In the genomic region with DNA sequence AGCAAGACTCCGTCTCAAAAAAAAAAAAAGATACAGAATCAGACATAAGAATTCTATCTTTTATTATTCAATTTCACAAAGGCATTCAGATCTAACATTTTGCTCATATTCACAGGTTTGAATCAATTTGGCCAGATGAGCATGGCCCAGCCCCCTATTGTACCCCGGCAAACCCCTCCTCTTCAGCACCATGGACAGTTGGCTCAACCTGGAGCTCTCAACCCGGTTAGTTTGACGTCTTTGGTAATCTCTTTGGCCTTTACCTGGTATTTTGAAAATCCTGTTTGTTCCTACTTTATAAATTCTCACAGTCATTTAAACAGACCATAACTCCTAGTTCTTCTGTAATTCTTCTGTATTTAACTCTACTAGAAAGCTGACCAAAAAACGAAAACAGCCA, we compare ENCODE assay signal across 17 cellular contexts. TPM values are rescaled to one million over a fixed set of nuclear protein-coding genes. Genes with fewer than 3 reads are reported as not detected.
A peak's percentile ranks its signal among the peaks of the same experiment; 100 is the strongest.
DNase-seq lines count a peak whose midpoint lies in the region; ATAC-seq and TF ChIP-seq lines count a peak whose summit lies in the region.
"Had no signal": no experiment of that assay in that cellular context is flagged by ENCODE, and none has a peak within 500 bp of the region (broad histone marks: within the 10 kb centered on the region; RNA-seq: fewer than 3 reads in every experiment).

No MANE protein-coding gene starts in this region.

- no peak for ATAC-seq in natural killer cell
- ATAC-seq in natural killer cell treated with Interleukin-12 subunit alpha and Interleukin-12 subunit beta and Interleukin-15 and Interleukin-18, amount 100 ng/mL, for 72 hours: no peak
- ATAC-seq in T-helper 17 cell: no peak

- no peaks in the 10 kb centered on the region for H3K9me3 ChIP-seq in T-helper 17 cell (ENCODE audit: control insufficient read depth, low read length, poor library complexity, severe bottlenecking)

- DNase-seq in natural killer cell (no peak), T-helper 17 cell (no peak), iPS-NIHi7 (ENCODE audit: extremely low spot score) (peak; percentile 37), C1 segment of cervical spinal cord (lab: John Stamatoyannopoulos, UW) (no peak), HUDEP-2 (lab: John Stamatoyannopoulos, UW; ENCODE audit: unreplicated experiment in 76 of 76) (no peak), NCI-H146 (lab: John Stamatoyannopoulos, UW) (no peak)
- DNase-seq in natural killer cell treated with Interleukin-12 subunit alpha and Interleukin-12 subunit beta and Interleukin-15 and Interleukin-18, amount 100 ng/mL, for 72 hours (ENCODE audit: low spot score): no peak
- DNase-seq: ACHN, AML-193, DMS79 treated with DMSO at 0.1 percent for 48 hours, NCI-H1417, NCI-H1930, NCI-H226, NCI-H524, NCI-H82, RPMI8226, SHP77 treated with DMSO at 0.1 percent for 48 hours had no signal

- peak overlapping the region; percentile 10 to 27 for H3K27ac Mint-ChIP-seq in natural killer cell
- no peak overlapping the region for H3K27ac Mint-ChIP-seq in natural killer cell treated with Interleukin-12 subunit alpha and Interleukin-12 subunit beta and Interleukin-15 and Interleukin-18, amount 100 ng/mL, for 72 hours
- H3K27ac Mint-ChIP-seq in T-helper 17 cell: peak overlapping the region; percentile 53

- no peaks in the 10 kb centered on the region for H3K9me3 Mint-ChIP-seq in natural killer cell
- H3K9me3 Mint-ChIP-seq in natural killer cell treated with Interleukin-12 subunit alpha and Interleukin-12 subunit beta and Interleukin-15 and Interleukin-18, amount 100 ng/mL, for 72 hours: no peaks in the 10 kb centered on the region

- intact Hi-C loops in natural killer cell (cut with micrococcal nuclease): no loop called here

- H3K4me3 Mint-ChIP-seq in natural killer cell: no peak overlapping the region
- no peak overlapping the region for H3K4me3 Mint-ChIP-seq in natural killer cell treated with Interleukin-12 subunit alpha and Interleukin-12 subunit beta and Interleukin-15 and Interleukin-18, amount 100 ng/mL, for 72 hours
- no peak overlapping the region for H3K4me3 Mint-ChIP-seq in T-helper 17 cell

- TF ChIP-seq CTCF in natural killer cell (IDR thresholded peaks at IDR 0.05): no peak

- H3K36me3 Mint-ChIP-seq in natural killer cell: peaks cover 27% of the 10 kb centered on the region
- H3K36me3 Mint-ChIP-seq in natural killer cell treated with Interleukin-12 subunit alpha and Interleukin-12 subunit beta and Interleukin-15 and Interleukin-18, amount 100 ng/mL, for 72 hours: peaks cover 33% of the 10 kb centered on the region
- peaks cover 16% of the 10 kb centered on the region for H3K36me3 Mint-ChIP-seq in T-helper 17 cell (ENCODE audit: low read depth)

- no peaks in the 10 kb centered on the region for H3K27me3 Mint-ChIP-seq in natural killer cell (ENCODE audit: low read depth in 2 of 2)
- no peaks in the 10 kb centered on the region for H3K27me3 Mint-ChIP-seq in natural killer cell treated with Interleukin-12 subunit alpha and Interleukin-12 subunit beta and Interleukin-15 and Interleukin-18, amount 100 ng/mL, for 72 hours
- H3K27me3 Mint-ChIP-seq in T-helper 17 cell: no peaks in the 10 kb centered on the region

- H3K4me1 Mint-ChIP-seq in natural killer cell (no peaks in the 10 kb centered on the region), T-helper 17 cell (no peaks in the 10 kb centered on the region)
- peaks cover 0 to 7% of the 10 kb centered on the region in 2 donors for H3K4me1 Mint-ChIP-seq in natural killer cell treated with Interleukin-12 subunit alpha and Interleukin-12 subunit beta and Interleukin-15 and Interleukin-18, amount 100 ng/mL, for 72 hours (ENCODE audit: low read depth in 2 of 2)

RNA-seq across cellular contexts. Expression of gene EP300, which starts 55.3 kb away (rescaled TPM):
- total RNA-seq in natural killer cell (100 to 1,000 TPM; 180 to 193 (median 188) TPM), T-helper 17 cell (100 to 1,000 TPM; 168 to 174 TPM)
- 100 to 1,000 TPM in 1 of 2 donors, 10 to 100 TPM in 1; 92.0 to 106 TPM for total RNA-seq in natural killer cell treated with Interleukin-12 subunit alpha and Interleukin-12 subunit beta and Interleukin-15 and Interleukin-18, amount 100 ng/mL, for 72 hours

RNA-seq across cellular contexts. Expression of gene L3MBTL2, which starts 57.4 kb away (rescaled TPM):
- total RNA-seq in natural killer cell (10 to 100 TPM; 25.2 to 32.1 (median 31.7) TPM), T-helper 17 cell (10 to 100 TPM; 28.9 to 31.1 TPM)
- 10 to 100 TPM; 42.6 to 71.1 TPM for total RNA-seq in natural killer cell treated with Interleukin-12 subunit alpha and Interleukin-12 subunit beta and Interleukin-15 and Interleukin-18, amount 100 ng/mL, for 72 hours

Comparison
In these comparisons a context has a peak if more than half of its experiments do, and no peak if none do; other contexts are left out.
1. H3K27ac Mint-ChIP-seq: peak in natural killer cell (2 of 2) and T-helper 17 cell (single experiment); none in natural killer cell treated with Interleukin-12 subunit alpha and Interleukin-12 subunit beta and Interleukin-15 and Interleukin-18, amount 100 ng/mL, for 72 hours (0 of 2).